29 cellular contexts compared by ENCODE assay signal in the genomic region with DNA sequence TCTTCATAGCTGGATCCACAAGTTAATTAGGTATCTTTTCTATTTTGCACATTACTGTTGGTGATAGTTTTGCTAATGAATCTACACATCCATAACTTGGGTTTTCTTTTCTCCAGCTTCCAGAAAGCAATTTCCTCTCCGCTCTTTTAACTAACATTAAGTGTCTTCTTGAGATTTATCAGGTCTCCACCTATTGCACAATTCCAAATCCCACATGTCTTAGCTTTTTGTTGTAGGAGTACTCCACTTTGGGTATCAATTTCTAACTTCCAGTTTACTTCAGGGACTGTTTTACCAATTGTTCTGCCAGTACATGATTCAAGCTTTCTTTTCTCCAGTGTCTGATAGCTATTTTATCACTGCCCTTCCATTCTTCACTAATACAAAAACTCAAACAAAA.
"Had no signal": no experiment of that assay in that cellular context is flagged by ENCODE, and none has a peak within 500 bp of the region (broad histone marks: within the 10 kb centered on the region; RNA-seq: fewer than 3 reads in every experiment).

No MANE protein-coding gene starts in this region.

- H3K4me3 ChIP-seq: ascending aorta, breast epithelium had no signal

- DNase-seq: activated CD4-positive, alpha-beta memory T cell treated with anti-CD3 and anti-CD28 coated beads, Interleukin-2, amount 10 ng/mL, durations not matched to agents 7 days and 5 days; activated CD4-positive, alpha-beta T cell treated with anti-CD3 and anti-CD28 coated beads for 1 hour; activated CD4-positive, alpha-beta T cell treated with anti-CD3 and anti-CD28 coated beads for 36 hours; activated CD4-positive, alpha-beta T cell treated with anti-CD3 and anti-CD28 coated beads for 48 hours; activated CD4-positive, alpha-beta T cell treated with anti-CD3 and anti-CD28 coated beads, Interleukin-2, amount 10 ng/mL, durations not matched to agents 7 days and 5 days; activated CD4-positive, alpha-beta T cell treated with anti-CD3 and anti-CD28 coated beads, Interleukin-2, amount 50 U/mL, for 48 hours; activated CD4-positive, CD25-positive, alpha-beta regulatory T cell; activated CD8-positive, alpha-beta memory T cell treated with anti-CD3 and anti-CD28 coated beads for 24 hours; activated CD8-positive, alpha-beta memory T cell treated with anti-CD3 and anti-CD28 coated beads, Interleukin-2, amount 10 ng/mL, durations not matched to agents 7 days and 5 days; activated CD8-positive, alpha-beta memory T cell treated with anti-CD3 and anti-CD28 coated beads, Interleukin-2, amount 50 U/mL, for 48 hours; activated CD8-positive, alpha-beta T cell treated with anti-CD3 and anti-CD28 coated beads, Interleukin-2, amount 10 ng/mL, durations not matched to agents 7 days and 5 days; activated effector memory CD4-positive, alpha-beta T cell treated with Interleukin-2 at 50 U/mL for 16 hours; activated gamma-delta T cell; activated naive CD4-positive, alpha-beta T cell treated with anti-CD3 and anti-CD28 coated beads, Interleukin-2, amount 10 ng/mL, durations not matched to agents 7 days and 5 days; activated naive CD4-positive, alpha-beta T cell treated with Interleukin-2 at 50 U/mL for 16 hours; activated naive CD8-positive, alpha-beta T cell treated with anti-CD3 and anti-CD28 coated beads, Interleukin-2, amount 10 ng/mL, durations not matched to agents 7 days and 5 days; activated naive CD8-positive, alpha-beta T cell treated with anti-CD3 and anti-CD28 coated beads, Interleukin-2, amount 50 U/mL, for 24 hours; activated T-cell treated with anti-CD3 and anti-CD28 coated beads, Interleukin-2, amount 50 U/mL, for 24 hours; activated T-cell treated with anti-CD3 and anti-CD28 coated beads, Interleukin-2, amount 50 U/mL, for 48 hours; amygdala; anterior cingulate cortex; central memory CD4-positive, alpha-beta T cell; T-helper 2 cell; T-helper 9 cell; WERI-Rb-1 had no signal

- H3K36me3 ChIP-seq: ascending aorta, breast epithelium, WERI-Rb-1 had no signal

- ATAC-seq: activated CD4-positive, alpha-beta T cell treated with anti-CD3 and anti-CD28 coated beads for 36 hours; activated CD4-positive, CD25-positive, alpha-beta regulatory T cell treated with anti-CD3 and anti-CD28 coated beads, Interleukin-2, amount 50 U/mL, for 24 hours; activated CD8-positive, alpha-beta memory T cell treated with anti-CD3 and anti-CD28 coated beads, Interleukin-2, amount 10 ng/mL, durations not matched to agents 7 days and 5 days; activated CD8-positive, alpha-beta T cell treated with anti-CD3 and anti-CD28 coated beads, Interleukin-2, amount 10 ng/mL, durations not matched to agents 7 days and 5 days; activated naive CD8-positive, alpha-beta T cell treated with anti-CD3 and anti-CD28 coated beads, Interleukin-2, amount 50 U/mL, for 24 hours; WTC11 had no signal

- H3K27me3 ChIP-seq: ascending aorta had no signal

- H3K4me1 ChIP-seq: ascending aorta, breast epithelium had no signal

- H3K27ac ChIP-seq: ascending aorta, breast epithelium, WERI-Rb-1 had no signal

- H3K9me3 ChIP-seq: ascending aorta, breast epithelium had no signal
